ENCODE assay signal across 1 cellular context in genomic region chr20:44092551-44093248, GRCh38.
A peak's percentile ranks its signal among the peaks of the same experiment; 100 is the strongest.
TF ChIP-seq lines count a peak whose summit lies in the region.

No MANE protein-coding gene starts in this region.

TF ChIP-seq in K562, 482 proteins besides CTCF, POLR2A, EP300 and RAD21 (continued from another document):
- TF ChIP-seq CTCFL (IDR thresholded peaks at IDR 0.05; ENCODE audit: borderline replicate concordance, insufficient read depth, low read depth, low read length, poor library complexity, severe bottlenecking) (peak; percentile 15), RERE (CRISPR knock-in tag; IDR thresholded peaks at IDR 0.05; ENCODE audit: borderline replicate concordance) (no peak), SMC3 (conservative IDR thresholded peaks at IDR 0.05; ENCODE audit: insufficient read depth, low read depth, low read length) (0 out of 2 replicates have a peak, but pooled peaks have one; percentile 23), ZNF212 (CRISPR knock-in tag; IDR thresholded peaks at IDR 0.05) (no peak), MYC (IDR thresholded peaks at IDR 0.05; ENCODE audit: low read depth, low read length) (no peak), MYC (CRISPR knock-in tag; IDR thresholded peaks at IDR 0.05; ENCODE audit: borderline replicate concordance, low read depth) (no peak), SAP30 (IDR thresholded peaks at IDR 0.05; ENCODE audit: borderline replicate concordance, insufficient read depth, low read depth, low read length, poor library complexity, severe bottlenecking) (no peak), MEIS2 (IDR thresholded peaks at IDR 0.05; ENCODE audit: partially characterized antibody) (peak; percentile 58), RCOR1 (IDR thresholded peaks at IDR 0.05; ENCODE audit: borderline replicate concordance in 1 of 2, low read depth in 2 of 2, low read length in 2 of 2) (0 out of 4 replicates have a peak, but pooled peaks of 1 of the 2 experiments have one; percentile 12)
